In the genomic region with DNA sequence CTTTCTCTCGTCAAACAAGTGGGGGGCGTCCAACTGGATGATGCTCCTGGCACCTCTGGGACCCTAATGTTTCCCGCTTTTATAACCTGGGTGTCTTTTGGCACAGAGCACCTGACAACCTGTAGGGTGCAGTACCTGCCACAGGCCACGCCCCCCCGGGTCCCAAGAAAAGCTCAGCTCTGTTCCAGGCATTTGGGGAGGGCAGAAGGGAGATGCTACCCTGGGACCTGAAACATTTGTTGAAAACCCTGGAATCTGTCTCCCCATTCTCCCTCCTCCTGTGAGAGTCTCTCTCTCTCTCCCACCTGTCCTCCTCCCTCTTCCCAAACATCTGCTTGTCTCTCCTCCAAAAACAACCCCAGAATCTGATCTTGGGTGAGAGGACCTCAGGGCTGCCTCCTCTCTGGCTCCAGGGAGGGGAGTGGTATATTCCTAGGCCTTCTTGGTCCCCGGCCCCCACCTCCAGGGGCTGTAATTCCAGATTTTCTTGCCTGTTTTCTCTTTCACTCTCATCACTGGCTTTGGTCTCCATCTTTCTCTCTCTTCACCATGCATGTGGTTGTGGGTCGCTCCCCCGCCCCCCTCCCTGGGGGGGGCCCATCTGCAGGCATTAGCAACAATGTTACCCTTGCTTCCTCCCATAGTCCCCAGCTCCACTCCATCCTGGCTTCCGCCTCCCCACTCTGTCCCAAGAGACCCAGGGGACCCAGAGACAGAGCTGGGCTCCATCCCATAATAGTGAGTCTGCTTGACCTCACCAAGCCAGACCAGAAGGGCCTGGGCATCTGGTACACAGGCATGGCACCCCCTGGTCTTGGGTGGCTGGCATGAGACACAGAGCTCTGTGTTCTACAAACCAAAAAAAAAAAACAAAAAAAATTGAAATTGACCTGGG, we compare ENCODE assay signal across 9 cellular contexts. TPM values are rescaled to one million over a fixed set of nuclear protein-coding genes. Genes with fewer than 3 reads are reported as not detected.
DNase-seq lines count a peak whose midpoint lies in the region; ATAC-seq, FAIRE-seq and TF ChIP-seq lines count a peak whose summit lies in the region.
"Had no signal": no experiment of that assay in that cellular context is flagged by ENCODE, and none has a peak within 500 bp of the region (broad histone marks: within the 10 kb centered on the region; RNA-seq: fewer than 3 reads in every experiment).

No MANE protein-coding gene starts in this region.

- TF ChIP-seq POLR2A in uterus (IDR thresholded peaks at IDR 0.05): no peak
- TF ChIP-seq POLR2A in GM18505 (IDR thresholded peaks at IDR 0.05; ENCODE audit: borderline replicate concordance, extremely low read depth, insufficient read depth, insufficient read length): no peak

- no peak for FAIRE-seq in RCC 7860 (lab: Jason Lieb, UNC)

- ATAC-seq in left ventricle myocardium superior: no peak
- no peak for ATAC-seq in GM18505 (IDR thresholded peaks at IDR 0.05; ENCODE audit: unreplicated experiment)

- H3K4me3 ChIP-seq in right atrium auricular region: peak overlapping the region in 1 of 2 donors; percentile 20
- H3K4me3 ChIP-seq in ascending aorta: peak overlapping the region; percentile 24 to 74
- H3K4me3 ChIP-seq in muscle layer of colon (ENCODE audit: low read depth in 1 of 2, low read length in 2 of 2): peak overlapping the region; percentile 21 to 48
- H3K4me3 ChIP-seq in uterus: peak overlapping the region in 1 of 2 donors; percentile 20

- TF ChIP-seq CTCF in right atrium auricular region (IDR thresholded peaks at IDR 0.05) (no peak), ascending aorta (IDR thresholded peaks at IDR 0.05) (no peak), uterus (IDR thresholded peaks at IDR 0.05) (no peak)

- H3K27me3 ChIP-seq in right atrium auricular region: no peaks in the 10 kb centered on the region
- no peaks in the 10 kb centered on the region for H3K27me3 ChIP-seq in ascending aorta
- H3K27me3 ChIP-seq in muscle layer of colon (ENCODE audit: control insufficient read depth in 1 of 2, insufficient read depth in 2 of 2, low read length in 2 of 2): no peaks in the 10 kb centered on the region
- H3K27me3 ChIP-seq in uterus: no peaks in the 10 kb centered on the region

- no peaks in the 10 kb centered on the region for H3K9me3 ChIP-seq in right atrium auricular region
- H3K9me3 ChIP-seq in ascending aorta: no peaks in the 10 kb centered on the region
- no peaks in the 10 kb centered on the region for H3K9me3 ChIP-seq in muscle layer of colon (ENCODE audit: low read length)
- no peaks in the 10 kb centered on the region for H3K9me3 ChIP-seq in uterus

- peak overlapping the region; percentile 27 for H3K9ac ChIP-seq in muscle layer of colon (ENCODE audit: low read length)

- H3K36me3 ChIP-seq in right atrium auricular region: no peaks in the 10 kb centered on the region
- H3K36me3 ChIP-seq in ascending aorta: no peaks in the 10 kb centered on the region
- H3K36me3 ChIP-seq in muscle layer of colon (ENCODE audit: insufficient read depth, low read length): no peaks in the 10 kb centered on the region
- H3K36me3 ChIP-seq in uterus: no peaks in the 10 kb centered on the region

- H3K4me1 ChIP-seq in right atrium auricular region (peaks cover 0 to 80% of the 10 kb centered on the region in 2 donors), ascending aorta (peaks cover 47 to 67% of the 10 kb centered on the region in 2 donors), muscle layer of colon (ENCODE audit: insufficient read depth, low read length) (peaks cover 77% of the 10 kb centered on the region), uterus (peaks cover 0 to 50% of the 10 kb centered on the region in 2 donors)

- intact Hi-C loops in left ventricle myocardium superior (cut with micrococcal nuclease): loop anchor here (5.0 kb wide), 1 partner anchor 38 kb away; no protein-coding TSS in a partner anchor
- intact Hi-C loops in ascending aorta (cut with DNase I): loop anchor here (1.0 to 5.0 kb wide), 3 partner anchors 23 to 183 kb away; no protein-coding TSS in a partner anchor
- intact Hi-C loops in uterus (cut with DNase I; ENCODE audit: low total_unique reads): loop anchor here (5.0 to 10.0 kb wide), 3 partner anchors 33 to 75 kb away; no protein-coding TSS in a partner anchor

- DNase-seq in right atrium auricular region (ENCODE audit: low spot score) (no peak), left ventricle myocardium superior (no peak), ascending aorta (ENCODE audit: low spot score in 2 of 2) (no peak), uterus (peak; percentile 31 to 36), RCC 7860 (ENCODE audit: low spot score) (no peak), NCI-H187 (lab: John Stamatoyannopoulos, UW) (no peak)

- H3K27ac ChIP-seq in right atrium auricular region (peak overlapping the region; percentile 97 to 98), ascending aorta (peak overlapping the region; percentile 89 to 91), muscle layer of colon (ENCODE audit: low read depth, low read length) (peak overlapping the region; percentile 86), uterus (peak overlapping the region; percentile 92 to 99)

RNA-seq across cellular contexts. Expression of a gene that starts 4.1 kb away (rescaled TPM):
- total RNA-seq in right atrium auricular region (10 to 100 TPM; 23.5 to 35.0 TPM), left ventricle myocardium superior (42.8 TPM), ascending aorta (205 TPM), uterus (100 to 1,000 TPM in 1 of 4 donors, 10 to 100 TPM in 3; 11.2 to 179 (median 50.7) TPM)

RNA-seq across cellular contexts. Expression of a gene that starts 35.1 kb away (rescaled TPM):
- total RNA-seq in right atrium auricular region (10 to 100 TPM in 1 of 2 donors, 1 to 10 TPM in 1; 5.7 to 19.8 TPM), left ventricle myocardium superior (4.7 TPM), ascending aorta (10.4 TPM), uterus (10 to 100 TPM in 3 of 4 donors, 1 to 10 TPM in 1; 3.0 to 35.9 (median 18.8) TPM)
- total RNA-seq: NCI-H460 had no signal

Comparison
In these comparisons a context has a peak if more than half of its experiments do, and no peak if none do; other contexts are left out.
1. DNase-seq: peak in uterus (2 of 2); none in right atrium auricular region (single experiment), left ventricle myocardium superior (single experiment), ascending aorta (0 of 2), RCC 7860 (single experiment) and NCI-H187 (0 of 2).
2. Peak in every context shown above with its lines, with median percentiles within 50 percentile points of each other: H3K27ac ChIP-seq.